25 cellular contexts compared by ENCODE assay signal in the genomic region with DNA sequence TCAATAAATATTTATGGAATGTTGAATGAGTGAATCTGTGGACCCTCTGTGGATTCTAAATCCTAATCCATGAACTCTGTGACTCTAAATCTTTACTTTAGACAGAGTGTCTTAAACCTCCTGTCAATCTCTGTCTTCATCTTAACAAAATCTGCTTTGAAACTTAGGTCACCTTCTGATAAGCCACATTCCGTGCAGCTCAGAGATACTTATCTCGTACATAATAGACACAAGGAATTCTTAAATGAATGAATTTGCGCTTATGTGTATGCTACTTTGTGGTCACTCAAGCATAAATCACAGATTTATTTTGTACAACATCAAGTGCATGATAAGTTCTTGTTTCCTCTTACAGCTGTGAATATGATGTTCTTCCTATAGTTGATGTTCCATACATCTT. TPM values are rescaled to one million over a fixed set of nuclear protein-coding genes. Genes with fewer than 3 reads are reported as not detected.
A peak's percentile ranks its signal among the peaks of the same experiment; 100 is the strongest.
DNase-seq lines count a peak whose midpoint lies in the region; ATAC-seq and TF ChIP-seq lines count a peak whose summit lies in the region.
"Had no signal": no experiment of that assay in that cellular context is flagged by ENCODE, and none has a peak within 500 bp of the region (broad histone marks: within the 10 kb centered on the region; RNA-seq: fewer than 3 reads in every experiment).

No MANE protein-coding gene starts in this region.

- H3K4me3 Mint-ChIP-seq in CD4-positive, alpha-beta T cell: peak overlapping the region; percentile 87
- H3K4me3 Mint-ChIP-seq in IgD-negative memory B cell: peak overlapping the region; percentile 9 to 68 (median 25)
- H3K4me3 Mint-ChIP-seq in brain: peak overlapping the region in 3 of 5 experiments; percentile 73 to 86 (median 74)
- peak overlapping the region; percentile 94 for H3K4me3 Mint-ChIP-seq in nephron progenitor cell
- H3K4me3 Mint-ChIP-seq: stimulated activated effector memory CD8-positive, alpha-beta T cell treated with anti-CD3 and anti-CD28 coated beads, Interleukin-12 subunit alpha, Interleukin-12 subunit beta, amount 100 ng/mL, for 72 hours had no signal

- no peaks in the 10 kb centered on the region for H3K9me3 ChIP-seq in CD4-positive, alpha-beta T cell (ENCODE audit: control insufficient read depth, low read length)
- H3K9me3 ChIP-seq in osteoblast (ENCODE audit: low read depth, low read length): no peaks in the 10 kb centered on the region
- H3K9me3 ChIP-seq: ovary, right atrium auricular region, SJCRH30, suprapubic skin had no signal

- no peak overlapping the region for H2AFZ ChIP-seq in osteoblast (ENCODE audit: low read length)
- H2AFZ ChIP-seq: GM23338 had no signal

- no peaks in the 10 kb centered on the region for H3K36me3 ChIP-seq in osteoblast (ENCODE audit: insufficient read depth, low read length)
- H3K36me3 ChIP-seq: ovary, right atrium auricular region, SJCRH30, suprapubic skin had no signal

- no peak overlapping the region for H3K4me2 ChIP-seq in osteoblast (ENCODE audit: insufficient read depth, low read length)
- H3K4me2 ChIP-seq: GM23338 had no signal

- peak overlapping the region; percentile 85 for H3K27ac Mint-ChIP-seq in CD4-positive, alpha-beta T cell
- H3K27ac Mint-ChIP-seq in IgD-negative memory B cell: peak overlapping the region; percentile 78 to 82 (median 80)
- H3K27ac Mint-ChIP-seq in brain: peak overlapping the region in 1 of 5 experiments; percentile 48
- H3K27ac Mint-ChIP-seq in nephron progenitor cell: no peak overlapping the region
- H3K27ac Mint-ChIP-seq: GM23338; stimulated activated effector memory CD8-positive, alpha-beta T cell treated with anti-CD3 and anti-CD28 coated beads, Interleukin-12 subunit alpha, Interleukin-12 subunit beta, amount 100 ng/mL, for 72 hours had no signal

- peaks cover 14% of the 10 kb centered on the region for H3K36me3 Mint-ChIP-seq in CD4-positive, alpha-beta T cell (ENCODE audit: low read depth)
- H3K36me3 Mint-ChIP-seq in IgD-negative memory B cell: peaks cover 2% of the 10 kb centered on the region
- H3K36me3 Mint-ChIP-seq in brain: peaks cover 6% of the 10 kb centered on the region
- peaks cover 6% of the 10 kb centered on the region for H3K36me3 Mint-ChIP-seq in nephron progenitor cell (ENCODE audit: low read depth)

- CTCF ChIA-PET in CD4-positive, alpha-beta T cell (lab: Charles Lee): no interaction called here

- no peak overlapping the region for H3K4me3 ChIP-seq in osteoblast (ENCODE audit: insufficient read depth, low read length)
- H3K4me3 ChIP-seq: BLaER1 treated with 17β-estradiol and CSF1 and Interleukin-3, amounts not matched to agents 10 nM and 100 nM; GM23338; ovary; right atrium auricular region; SJCRH30; suprapubic skin had no signal

- no peaks in the 10 kb centered on the region for H3K9me3 Mint-ChIP-seq in CD4-positive, alpha-beta T cell
- no peaks in the 10 kb centered on the region for H3K9me3 Mint-ChIP-seq in IgD-negative memory B cell
- peaks cover 0 to 2% (median 0%) of the 10 kb centered on the region in 5 experiments for H3K9me3 Mint-ChIP-seq in brain
- no peaks in the 10 kb centered on the region for H3K9me3 Mint-ChIP-seq in nephron progenitor cell
- H3K9me3 Mint-ChIP-seq: GM23338; stimulated activated effector memory CD8-positive, alpha-beta T cell treated with anti-CD3 and anti-CD28 coated beads, Interleukin-12 subunit alpha, Interleukin-12 subunit beta, amount 100 ng/mL, for 72 hours had no signal

- peaks cover 4% of the 10 kb centered on the region for H4K20me1 ChIP-seq in osteoblast (ENCODE audit: insufficient read depth, low read length)

- no peaks in the 10 kb centered on the region for H3K27me3 ChIP-seq in CD4-positive, alpha-beta T cell (ENCODE audit: control insufficient read depth, insufficient read depth, low read length)
- peaks cover 2% of the 10 kb centered on the region for H3K27me3 ChIP-seq in osteoblast (ENCODE audit: insufficient read depth, low read length)
- H3K27me3 ChIP-seq: BLaER1 treated with 17β-estradiol and CSF1 and Interleukin-3, amounts not matched to agents 10 nM and 100 nM; ovary; right atrium auricular region; SJCRH30; suprapubic skin had no signal

- no peak for ATAC-seq in CD4-positive, alpha-beta T cell (ENCODE audit: poor library complexity)
- no peak for ATAC-seq in GM21528 (IDR thresholded peaks at IDR 0.05; ENCODE audit: low FRiP score, unreplicated experiment)
- ATAC-seq: GM23338; stimulated activated effector memory CD8-positive, alpha-beta T cell treated with anti-CD3 and anti-CD28 coated beads, Interleukin-12 subunit alpha, Interleukin-12 subunit beta, amount 100 ng/mL, for 72 hours had no signal

- TF ChIP-seq CTCF in CD4-positive, alpha-beta T cell (IDR thresholded peaks at IDR 0.05): no peak
- TF ChIP-seq CTCF in brain (conservative IDR thresholded peaks at IDR 0.05) (no peak), nephron progenitor cell (IDR thresholded peaks at IDR 0.05) (no peak), osteoblast (IDR thresholded peaks at IDR 0.05; ENCODE audit: extremely low read depth, low read depth, low read length) (no peak)

- peaks cover 42% of the 10 kb centered on the region for H3K4me1 Mint-ChIP-seq in CD4-positive, alpha-beta T cell (ENCODE audit: low read depth)
- H3K4me1 Mint-ChIP-seq in IgD-negative memory B cell: peaks cover 26 to 40% (median 30%) of the 10 kb centered on the region in 3 donors
- peaks cover 38% of the 10 kb centered on the region for H3K4me1 Mint-ChIP-seq in brain
- H3K4me1 Mint-ChIP-seq in nephron progenitor cell: peaks cover 49% of the 10 kb centered on the region

- no peaks in the 10 kb centered on the region for H3K27me3 Mint-ChIP-seq in CD4-positive, alpha-beta T cell
- no peaks in the 10 kb centered on the region for H3K27me3 Mint-ChIP-seq in IgD-negative memory B cell
- peaks cover 13% of the 10 kb centered on the region for H3K27me3 Mint-ChIP-seq in brain
- H3K27me3 Mint-ChIP-seq in nephron progenitor cell (ENCODE audit: low read depth, poor library complexity): peaks cover 5% of the 10 kb centered on the region

- POLR2A ChIA-PET in CD4-positive, alpha-beta T cell (lab: Charles Lee): interaction anchor here (0.6 to 1.7 kb wide), 2 partner anchors 22 to 124 kb away, joined by 3 to 4 read pairs; no protein-coding TSS in a partner anchor

- H3K27ac ChIP-seq in CD4-positive, alpha-beta T cell (ENCODE audit: low read depth, low read length): no peak overlapping the region
- H3K27ac ChIP-seq in osteoblast (ENCODE audit: low read depth, low read length): no peak overlapping the region
- H3K27ac ChIP-seq: BLaER1 treated with 17β-estradiol and CSF1 and Interleukin-3, amounts not matched to agents 10 nM and 100 nM; ovary; right atrium auricular region; SJCRH30; suprapubic skin had no signal

- intact Hi-C loops in CD4-positive, alpha-beta T cell (cut with DNase I, micrococcal nuclease): loop anchor here in 1 of 2 experiments (5.0 kb wide), 2 partner anchors 44 to 201 kb away; a partner anchor contains a TSS

- H3K4me1 ChIP-seq in osteoblast (ENCODE audit: insufficient read depth, low read length): peaks cover 7% of the 10 kb centered on the region

- no peak for DNase-seq in CD4-positive, alpha-beta T cell
- DNase-seq in nephron progenitor cell: no peak
- no peak for DNase-seq in osteoblast (ENCODE audit: insufficient read length, low spot score, missing footprints)
- DNase-seq in putamen (ENCODE audit: low spot score): no peak
- DNase-seq: activated CD4-positive, alpha-beta T cell treated with anti-CD3 and anti-CD28 coated beads for 4 hours; activated naive CD4-positive, alpha-beta T cell treated with anti-CD3 and anti-CD28 coated beads, Interleukin-2, amount 50 U/mL, for 16 hours; DMS 273 treated with DMSO at 0.1 percent for 48 hours; KG1; MV-4-11; NCI-H146; NCI-H510A; ovary; SJCRH30; stimulated activated CD4-positive, alpha-beta T cell treated with anti-CD3 and anti-CD28 coated beads, Interleukin-2, amount 100 ng/mL, for 48 hours; T-helper 1 cell had no signal

- peaks cover 23% of the 10 kb centered on the region for H3K79me2 ChIP-seq in osteoblast (ENCODE audit: insufficient read depth, low read length)

RNA-seq across cellular contexts. Expression of a gene that starts 2.2 kb away (rescaled TPM):
- total RNA-seq in CD4-positive, alpha-beta T cell: 10 to 100 TPM; 45.0 to 48.7 TPM
- polyA plus RNA-seq in IgD-negative memory B cell (39.3 TPM), brain (ENCODE audit: insufficient read depth, low read depth, low replicate concordance) (6.3 TPM)
- total RNA-seq in osteoblast: 18.5 and 23.9 TPM in 2 replicates

RNA-seq across cellular contexts. Expression of a gene that starts 57.9 kb away (rescaled TPM):
- total RNA-seq in CD4-positive, alpha-beta T cell: 10 to 100 TPM; 32.9 to 39.8 TPM
- 40.0 TPM for polyA plus RNA-seq in IgD-negative memory B cell
- 17.3 TPM for polyA plus RNA-seq in brain (ENCODE audit: insufficient read depth, low read depth, low replicate concordance)
- total RNA-seq in osteoblast: 27.9 and 28.0 TPM in 2 replicates

RNA-seq across cellular contexts. Expression of a gene that starts 58.0 kb away (rescaled TPM):
- total RNA-seq in CD4-positive, alpha-beta T cell: under 1 TPM in 1 of 2 experiments, not detected in 1; 0.36 TPM
- polyA plus RNA-seq in IgD-negative memory B cell (not detected), brain (ENCODE audit: insufficient read depth, low read depth, low replicate concordance) (0.70 TPM)
- total RNA-seq in osteoblast: 0.29 and 0.36 TPM in 2 replicates
- total RNA-seq: GM23338, HT1080, lung microvascular endothelial cell, SJCRH30 had no signal

Comparison
In these comparisons a context has a peak if more than half of its experiments do, and no peak if none do; other contexts are left out.
1. H3K4me3 Mint-ChIP-seq: peak in every context shown above with its lines; median percentile 94 in nephron progenitor cell; 87 in CD4-positive, alpha-beta T cell; 74 in brain; 25 in IgD-negative memory B cell.